Comparison of ENCODE assay signal across 9 cellular contexts in the genomic region with DNA sequence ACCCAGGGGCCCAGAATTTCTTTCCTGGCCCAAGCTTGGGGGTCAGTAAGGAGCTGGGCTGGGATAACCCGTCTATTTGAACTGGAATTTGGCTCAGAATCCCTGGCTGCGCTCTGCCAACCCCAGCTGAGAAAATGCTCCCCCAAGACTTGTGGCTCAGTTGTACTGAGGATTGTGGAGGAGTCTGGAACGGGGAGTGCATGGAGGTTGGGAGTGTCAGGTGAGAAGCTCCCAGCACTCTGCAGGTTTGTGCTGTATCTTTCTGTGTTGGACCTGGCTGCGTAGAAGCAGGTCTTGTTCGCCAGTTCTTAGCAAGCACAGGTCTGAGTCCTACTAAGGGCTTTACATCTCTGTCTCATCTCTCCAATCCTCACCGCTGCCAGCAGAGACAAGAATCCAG. TPM values are rescaled to one million over a fixed set of nuclear protein-coding genes. Genes with fewer than 3 reads are reported as not detected.
DNase-seq lines count a peak whose midpoint lies in the region; ATAC-seq and TF ChIP-seq lines count a peak whose summit lies in the region.
"Had no signal": no experiment of that assay in that cellular context is flagged by ENCODE, and none has a peak within 500 bp of the region (broad histone marks: within the 10 kb centered on the region; RNA-seq: fewer than 3 reads in every experiment).

No MANE protein-coding gene starts in this region.

- peaks cover 19% of the 10 kb centered on the region for H3K27me3 Mint-ChIP-seq in stimulated activated naive CD8-positive, alpha-beta T cell treated with anti-CD3 and anti-CD28 coated beads, Interleukin-15, amount 100 ng/mL, for 72 hours

- 35% methylated on average over 6 of the region's 6 CpGs for WGBS in liver

- no peaks in the 10 kb centered on the region for H3K36me3 ChIP-seq in Panc1 (ENCODE audit: control insufficient read depth, insufficient read depth, low read length)
- no peaks in the 10 kb centered on the region for H3K36me3 ChIP-seq in ascending aorta
- no peaks in the 10 kb centered on the region for H3K36me3 ChIP-seq in liver (ENCODE audit: control insufficient read depth in 4 of 4, insufficient read depth in 3 of 4, low read depth in 1 of 4, low read length in 3 of 4)

- in situ Hi-C loops in Panc1 (cut with HindIII; ENCODE audit: low pct_unique_long_range_greater_than_20kb, low sequenced_read_pairs): no loop called here

- H3K9me3 ChIP-seq in Panc1 (ENCODE audit: control insufficient read depth, insufficient read depth, low read depth, low read length) (no peaks in the 10 kb centered on the region), ascending aorta (no peaks in the 10 kb centered on the region), liver (ENCODE audit: control insufficient read depth in 4 of 4, low read length in 3 of 4) (no peaks in the 10 kb centered on the region)

- H3K27ac Mint-ChIP-seq in stimulated activated naive CD8-positive, alpha-beta T cell treated with anti-CD3 and anti-CD28 coated beads, Interleukin-15, amount 100 ng/mL, for 72 hours: peak overlapping the region; percentile 83 to 95

- CTCF ChIA-PET in Panc1 (lab: Charles Lee): interaction anchor here (0.5 to 0.6 kb wide), 2 partner anchors 83 to 111 kb away, joined by 4 to 5 read pairs; no protein-coding TSS in a partner anchor

- POLR2A ChIA-PET in Panc1 (lab: Charles Lee): no interaction called here

- no peak overlapping the region; a peak in 1 of 4 replicates for H3K4me3 ChIP-seq in Panc1 (ENCODE audit: low read depth in 2 of 2, low read length in 2 of 2)
- H3K4me3 ChIP-seq in ascending aorta: peak overlapping the region; percentile 91 to 95
- peak overlapping the region; percentile 36 to 79 (median 58) for H3K4me3 ChIP-seq in liver (ENCODE audit: low read depth in 1 of 3, low read length in 3 of 3)

- no peak for TF ChIP-seq CTCF in Panc1 (IDR thresholded peaks at IDR 0.05)
- no peak for TF ChIP-seq CTCF in ascending aorta (IDR thresholded peaks at IDR 0.05)
- TF ChIP-seq CTCF in liver (IDR thresholded peaks at IDR 0.05; ENCODE audit: low read depth, low read length, missing input control): no peak

- H3K27me3 ChIP-seq in Panc1 (ENCODE audit: control insufficient read depth, insufficient read depth, low read length) (no peaks in the 10 kb centered on the region), ascending aorta (no peaks in the 10 kb centered on the region), liver (ENCODE audit: control insufficient read depth in 4 of 4, insufficient read depth in 4 of 4, low read length in 3 of 4) (no peaks in the 10 kb centered on the region)

- intact Hi-C loops in Panc1 (cut with micrococcal nuclease; ENCODE audit: unreplicated experiment): no loop called here
- intact Hi-C loops in ascending aorta (cut with DNase I): loop anchor here (2.0 to 5.0 kb wide), 3 partner anchors 54 to 81 kb away; a partner anchor contains a TSS

- no peak for TF ChIP-seq RAD21 in liver (IDR thresholded peaks at IDR 0.05)

- no TSS peak for BruUV-seq in Panc1 (replicated peaks; lab: Mats Ljungman, UMichigan)

- peaks cover 38% of the 10 kb centered on the region for H3K4me1 Mint-ChIP-seq in stimulated activated naive CD8-positive, alpha-beta T cell treated with anti-CD3 and anti-CD28 coated beads, Interleukin-15, amount 100 ng/mL, for 72 hours

- DNase-seq in Panc1 (ENCODE audit: low read depth, low spot score) (no peak), ascending aorta (ENCODE audit: low spot score in 2 of 2) (no peak), NCI-H2196 (lab: John Stamatoyannopoulos, UW; ENCODE audit: unreplicated experiment) (no peak), iPS-NIHi11 (ENCODE audit: low spot score) (no peak)
- DNase-seq in stimulated activated naive CD8-positive, alpha-beta T cell treated with anti-CD3 and anti-CD28 coated beads, Interleukin-15, amount 100 ng/mL, for 72 hours: peak in 1 of 2 donors; percentile 7

- H3K9me3 Mint-ChIP-seq in stimulated activated naive CD8-positive, alpha-beta T cell treated with anti-CD3 and anti-CD28 coated beads, Interleukin-15, amount 100 ng/mL, for 72 hours: no peaks in the 10 kb centered on the region

- no peak overlapping the region for H3K27ac ChIP-seq in Panc1 (ENCODE audit: low read length)
- peak overlapping the region; percentile 85 to 86 for H3K27ac ChIP-seq in ascending aorta
- H3K27ac ChIP-seq in liver (ENCODE audit: low read depth in 1 of 2, low read length in 2 of 2): peak overlapping the region; percentile 33 to 89
- H3K27ac ChIP-seq: HL-60 had no signal

- H3K4me3 Mint-ChIP-seq in stimulated activated naive CD8-positive, alpha-beta T cell treated with anti-CD3 and anti-CD28 coated beads, Interleukin-15, amount 100 ng/mL, for 72 hours: peak overlapping the region; percentile 82 to 97

- ATAC-seq in Panc1: peak; percentile 11
- ATAC-seq in stimulated activated naive CD8-positive, alpha-beta T cell treated with anti-CD3 and anti-CD28 coated beads, Interleukin-15, amount 100 ng/mL, for 72 hours: no peak
- ATAC-seq in GM19467 (IDR thresholded peaks at IDR 0.05; ENCODE audit: unreplicated experiment): no peak
- ATAC-seq in HG03039 (IDR thresholded peaks at IDR 0.05; ENCODE audit: unreplicated experiment): no peak

- peak overlapping the region; percentile 29 to 80 for H3K9ac ChIP-seq in liver (ENCODE audit: low read depth in 1 of 2, low read length in 2 of 2)

- H3K4me1 ChIP-seq in Panc1 (ENCODE audit: control insufficient read depth, insufficient read depth, low read length): peaks cover 13% of the 10 kb centered on the region
- peaks cover 0 to 23% of the 10 kb centered on the region in 2 donors for H3K4me1 ChIP-seq in ascending aorta
- peaks cover 17 to 65% (median 35%) of the 10 kb centered on the region in 4 donors for H3K4me1 ChIP-seq in liver (ENCODE audit: control insufficient read depth in 4 of 4, insufficient read depth in 4 of 4, low read length in 3 of 4)

TF ChIP-seq in liver, 16 proteins besides CTCF, POLR2A, EP300 and RAD21 (continues in another document):
- TF ChIP-seq NR2F2 (IDR thresholded peaks at IDR 0.05) (no peak), GABPA (IDR thresholded peaks at IDR 0.05 in 1 of 2, conservative IDR thresholded peaks at IDR 0.05 in 1 of 2) (no peak), JUND (IDR thresholded peaks at IDR 0.05) (no peak), RXRA (IDR thresholded peaks at IDR 0.05) (no peak), FOXA1 (IDR thresholded peaks at IDR 0.05) (no peak), FOXA2 (IDR thresholded peaks at IDR 0.05) (no peak), HNF4A (conservative IDR thresholded peaks at IDR 0.05) (no peak), TAF1 (conservative IDR thresholded peaks at IDR 0.05) (no peak)
- TF ChIP-seq, protein P1, sequence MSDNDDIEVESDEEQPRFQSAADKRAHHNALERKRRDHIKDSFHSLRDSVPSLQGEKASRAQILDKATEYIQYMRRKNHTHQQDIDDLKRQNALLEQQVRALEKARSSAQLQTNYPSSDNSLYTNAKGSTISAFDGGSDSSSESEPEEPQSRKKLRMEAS (IDR thresholded peaks at IDR 0.05): no peak
- TF ChIP-seq, protein P2, sequence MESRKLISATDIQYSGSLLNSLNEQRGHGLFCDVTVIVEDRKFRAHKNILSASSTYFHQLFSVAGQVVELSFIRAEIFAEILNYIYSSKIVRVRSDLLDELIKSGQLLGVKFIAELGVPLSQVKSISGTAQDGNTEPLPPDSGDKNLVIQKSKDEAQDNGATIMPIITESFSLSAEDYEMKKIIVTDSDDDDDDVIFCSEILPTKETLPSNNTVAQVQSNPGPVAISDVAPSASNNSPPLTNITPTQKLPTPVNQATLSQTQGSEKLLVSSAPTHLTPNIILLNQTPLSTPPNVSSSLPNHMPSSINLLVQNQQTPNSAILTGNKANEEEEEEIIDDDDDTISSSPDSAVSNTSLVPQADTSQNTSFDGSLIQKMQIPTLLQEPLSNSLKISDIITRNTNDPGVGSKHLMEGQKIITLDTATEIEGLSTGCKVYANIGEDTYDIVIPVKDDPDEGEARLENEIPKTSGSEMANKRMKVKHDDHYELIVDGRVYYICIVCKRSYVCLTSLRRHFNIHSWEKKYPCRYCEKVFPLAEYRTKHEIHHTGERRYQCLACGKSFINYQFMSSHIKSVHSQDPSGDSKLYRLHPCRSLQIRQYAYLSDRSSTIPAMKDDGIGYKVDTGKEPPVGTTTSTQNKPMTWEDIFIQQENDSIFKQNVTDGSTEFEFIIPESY (IDR thresholded peaks at IDR 0.05): no peak
- TF ChIP-seq, protein P3, sequence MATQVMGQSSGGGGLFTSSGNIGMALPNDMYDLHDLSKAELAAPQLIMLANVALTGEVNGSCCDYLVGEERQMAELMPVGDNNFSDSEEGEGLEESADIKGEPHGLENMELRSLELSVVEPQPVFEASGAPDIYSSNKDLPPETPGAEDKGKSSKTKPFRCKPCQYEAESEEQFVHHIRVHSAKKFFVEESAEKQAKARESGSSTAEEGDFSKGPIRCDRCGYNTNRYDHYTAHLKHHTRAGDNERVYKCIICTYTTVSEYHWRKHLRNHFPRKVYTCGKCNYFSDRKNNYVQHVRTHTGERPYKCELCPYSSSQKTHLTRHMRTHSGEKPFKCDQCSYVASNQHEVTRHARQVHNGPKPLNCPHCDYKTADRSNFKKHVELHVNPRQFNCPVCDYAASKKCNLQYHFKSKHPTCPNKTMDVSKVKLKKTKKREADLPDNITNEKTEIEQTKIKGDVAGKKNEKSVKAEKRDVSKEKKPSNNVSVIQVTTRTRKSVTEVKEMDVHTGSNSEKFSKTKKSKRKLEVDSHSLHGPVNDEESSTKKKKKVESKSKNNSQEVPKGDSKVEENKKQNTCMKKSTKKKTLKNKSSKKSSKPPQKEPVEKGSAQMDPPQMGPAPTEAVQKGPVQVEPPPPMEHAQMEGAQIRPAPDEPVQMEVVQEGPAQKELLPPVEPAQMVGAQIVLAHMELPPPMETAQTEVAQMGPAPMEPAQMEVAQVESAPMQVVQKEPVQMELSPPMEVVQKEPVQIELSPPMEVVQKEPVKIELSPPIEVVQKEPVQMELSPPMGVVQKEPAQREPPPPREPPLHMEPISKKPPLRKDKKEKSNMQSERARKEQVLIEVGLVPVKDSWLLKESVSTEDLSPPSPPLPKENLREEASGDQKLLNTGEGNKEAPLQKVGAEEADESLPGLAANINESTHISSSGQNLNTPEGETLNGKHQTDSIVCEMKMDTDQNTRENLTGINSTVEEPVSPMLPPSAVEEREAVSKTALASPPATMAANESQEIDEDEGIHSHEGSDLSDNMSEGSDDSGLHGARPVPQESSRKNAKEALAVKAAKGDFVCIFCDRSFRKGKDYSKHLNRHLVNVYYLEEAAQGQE (IDR thresholded peaks at IDR 0.05): no peak
- TF ChIP-seq, protein P4, sequence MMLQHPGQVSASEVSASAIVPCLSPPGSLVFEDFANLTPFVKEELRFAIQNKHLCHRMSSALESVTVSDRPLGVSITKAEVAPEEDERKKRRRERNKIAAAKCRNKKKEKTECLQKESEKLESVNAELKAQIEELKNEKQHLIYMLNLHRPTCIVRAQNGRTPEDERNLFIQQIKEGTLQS (IDR thresholded peaks at IDR 0.05): no peak

RNA-seq across cellular contexts. Expression of a gene that starts 1.6 kb away (rescaled TPM):
- 8.3 TPM for total RNA-seq in Panc1 (2021; ENCODE audit: unreplicated experiment)
- polyA plus RNA-seq in Panc1 (2012; ENCODE audit: insufficient read length): 17.2 TPM
- total RNA-seq in ascending aorta: 11.3 TPM
- 10 to 100 TPM; 29.6 to 49.3 TPM for total RNA-seq in liver
- polyA plus RNA-seq in liver: 100 to 1,000 TPM in 1 of 2 donors, 10 to 100 TPM in 1; 45.8 to 142 TPM

RNA-seq across cellular contexts. Expression of a gene that starts 53.3 kb away (rescaled TPM):
- total RNA-seq in Panc1 (2021; ENCODE audit: unreplicated experiment) (16.0 TPM), ascending aorta (3.1 TPM), liver (1 to 10 TPM; 5.4 to 8.0 TPM)
- polyA plus RNA-seq in Panc1 (2012; ENCODE audit: insufficient read length): 8.0 TPM
- 1 to 10 TPM; 1.3 to 2.1 TPM for polyA plus RNA-seq in liver

Comparison
In these comparisons a context has a peak if more than half of its experiments do, and no peak if none do; other contexts are left out.
1. H3K4me3 ChIP-seq: peak in ascending aorta (2 of 2) and liver (3 of 3); none in Panc1 (0 of 2).